23 cellular contexts compared by ENCODE assay signal in genomic region chr10:111139567-111139966, GRCh38.
"Had no signal": no experiment of that assay in that cellular context is flagged by ENCODE, and none has a peak within 500 bp of the region (broad histone marks: within the 10 kb centered on the region; RNA-seq: fewer than 3 reads in every experiment).

No MANE protein-coding gene starts in this region.

- DNase-seq: Kasumi-1, MM.1S, NCI-H1092 treated with DMSO at 0.1 percent for 48 hours, NCI-H1436, NCI-H187, NCI-H2029, NCI-H2081 treated with DMSO at 0.1 percent for 48 hours, NCI-H2171, NCI-H226, NCI-H446, NCI-H510A, NCI-H524 treated with DMSO at 0.1 percent for 48 hours, NCI-H69, NCI-H774, PC-3, Peyer's patch, Right ventricle myocardium superior, SIG-M5 had no signal

- H3K4me2 ChIP-seq: KMS-11 had no signal

- H3K4me3 ChIP-seq: K562, Peyer's patch, SJSA1 had no signal

- H3K9ac ChIP-seq: KMS-11 had no signal

- H3K27ac ChIP-seq: HL-60, KMS-11, Peyer's patch, SJSA1 had no signal

- H3K4me1 ChIP-seq: Peyer's patch had no signal

- H3K9me3 ChIP-seq: Peyer's patch, SJSA1 had no signal

- FAIRE-seq: HTR-8/SVneo, K562 had no signal

- H3K27me3 ChIP-seq: Peyer's patch had no signal

- ATAC-seq: K562, PC-3 had no signal

- H3K36me3 ChIP-seq: Peyer's patch, SJSA1 had no signal
